Comparison of ENCODE assay signal across 1 cellular context in genomic region chr5:58156977-58157701, GRCh38.
TF ChIP-seq lines count a peak whose summit lies in the region.

No MANE protein-coding gene starts in this region.

TF ChIP-seq in HepG2, 621 proteins besides CTCF, POLR2A, EP300 and RAD21 (continued from another document):
- TF ChIP-seq ZNF639 (CRISPR knock-in tag; conservative IDR thresholded peaks at IDR 0.05) = no peak
- TF ChIP-seq CHD4 (IDR thresholded peaks at IDR 0.05; ENCODE audit: borderline replicate concordance, low read length) = no peak
- no peak for TF ChIP-seq HOXA5 (CRISPR knock-in tag; IDR thresholded peaks at IDR 0.05)
- no peak for TF ChIP-seq ZNF790 (CRISPR knock-in tag; IDR thresholded peaks at IDR 0.05; ENCODE audit: borderline replicate concordance)
- TF ChIP-seq ZBTB4 (CRISPR knock-in tag; IDR thresholded peaks at IDR 0.05; ENCODE audit: borderline replicate concordance) = no peak
- TF ChIP-seq ZMYM2 (CRISPR knock-in tag; IDR thresholded peaks at IDR 0.05) = no peak
